1 cellular context compared by ENCODE assay signal in the genomic region with DNA sequence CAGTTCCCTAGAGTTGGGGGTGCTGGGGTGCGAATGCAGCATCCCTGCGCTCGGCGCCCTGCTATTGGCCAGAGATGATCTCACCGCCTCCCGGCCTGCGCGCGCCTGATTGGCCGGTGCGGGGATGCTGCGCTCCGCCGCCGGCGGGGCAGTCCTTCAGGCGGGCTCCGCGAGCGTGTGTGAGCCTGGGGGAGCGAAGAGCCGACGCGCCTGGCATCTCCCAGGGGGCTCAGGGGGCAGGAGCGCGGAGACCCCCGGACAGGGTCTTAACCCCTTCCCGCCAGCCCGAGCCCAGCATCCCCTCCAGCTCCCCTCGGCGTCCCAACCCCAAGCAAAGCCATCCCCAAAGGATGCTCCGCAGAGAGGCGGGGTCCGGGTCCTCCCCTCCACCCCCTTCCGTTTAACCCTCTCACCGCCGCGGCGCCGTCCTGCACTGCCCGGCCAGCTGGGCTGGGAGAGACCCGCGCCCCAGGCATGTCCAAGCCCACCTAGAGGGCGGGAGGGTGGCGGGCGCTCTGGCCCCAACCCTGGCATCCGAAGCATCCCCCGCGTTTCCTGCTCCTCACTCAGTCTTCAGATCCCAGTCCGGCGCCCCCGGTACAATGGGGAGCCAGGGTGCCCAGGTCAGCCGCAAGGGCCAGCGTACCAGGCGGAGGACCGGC.
A peak's percentile ranks its signal among the peaks of the same experiment; 100 is the strongest.
TF ChIP-seq lines count a peak whose summit lies in the region.

No MANE protein-coding gene starts in this region.

TF ChIP-seq in K562, 482 proteins besides CTCF, POLR2A, EP300 and RAD21 (continued from another document):
- TF ChIP-seq, protein P1, sequence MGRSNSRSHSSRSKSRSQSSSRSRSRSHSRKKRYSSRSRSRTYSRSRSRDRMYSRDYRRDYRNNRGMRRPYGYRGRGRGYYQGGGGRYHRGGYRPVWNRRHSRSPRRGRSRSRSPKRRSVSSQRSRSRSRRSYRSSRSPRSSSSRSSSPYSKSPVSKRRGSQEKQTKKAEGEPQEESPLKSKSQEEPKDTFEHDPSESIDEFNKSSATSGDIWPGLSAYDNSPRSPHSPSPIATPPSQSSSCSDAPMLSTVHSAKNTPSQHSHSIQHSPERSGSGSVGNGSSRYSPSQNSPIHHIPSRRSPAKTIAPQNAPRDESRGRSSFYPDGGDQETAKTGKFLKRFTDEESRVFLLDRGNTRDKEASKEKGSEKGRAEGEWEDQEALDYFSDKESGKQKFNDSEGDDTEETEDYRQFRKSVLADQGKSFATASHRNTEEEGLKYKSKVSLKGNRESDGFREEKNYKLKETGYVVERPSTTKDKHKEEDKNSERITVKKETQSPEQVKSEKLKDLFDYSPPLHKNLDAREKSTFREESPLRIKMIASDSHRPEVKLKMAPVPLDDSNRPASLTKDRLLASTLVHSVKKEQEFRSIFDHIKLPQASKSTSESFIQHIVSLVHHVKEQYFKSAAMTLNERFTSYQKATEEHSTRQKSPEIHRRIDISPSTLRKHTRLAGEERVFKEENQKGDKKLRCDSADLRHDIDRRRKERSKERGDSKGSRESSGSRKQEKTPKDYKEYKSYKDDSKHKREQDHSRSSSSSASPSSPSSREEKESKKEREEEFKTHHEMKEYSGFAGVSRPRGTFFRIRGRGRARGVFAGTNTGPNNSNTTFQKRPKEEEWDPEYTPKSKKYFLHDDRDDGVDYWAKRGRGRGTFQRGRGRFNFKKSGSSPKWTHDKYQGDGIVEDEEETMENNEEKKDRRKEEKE (IDR thresholded peaks at IDR 0.05; ENCODE audit: borderline replicate concordance in 1 of 2, control insufficient read depth in 1 of 2, low read depth in 2 of 2, low read length in 1 of 2): no peak
- TF ChIP-seq JUNB (CRISPR knock-in tag; conservative IDR thresholded peaks at IDR 0.05) (no peak), TSC22D4 (tag; IDR thresholded peaks at IDR 0.05) (no peak), ESRRA (IDR thresholded peaks at IDR 0.05; ENCODE audit: borderline replicate concordance, low read depth) (no peak), JUN (IDR thresholded peaks at IDR 0.05; ENCODE audit: borderline replicate concordance, low read depth, low read length) (0 out of 2 replicates have a peak, but pooled peaks have one; percentile 9), JUN (CRISPR knock-in tag; IDR thresholded peaks at IDR 0.05; ENCODE audit: borderline replicate concordance) (no peak), C11orf30 (IDR thresholded peaks at IDR 0.05; ENCODE audit: low read depth) (no peak), NRF1 (conservative IDR thresholded peaks at IDR 0.05 in 1 of 2, IDR thresholded peaks at IDR 0.05 in 1 of 2) (peak; percentile 63 to 70; a peak in 3 of 4 replicates), NCOA1 (IDR thresholded peaks at IDR 0.05; ENCODE audit: low read depth) (no peak), ZNF586 (CRISPR knock-in tag; conservative IDR thresholded peaks at IDR 0.05) (no peak), ZBTB33 (CRISPR knock-in tag; IDR thresholded peaks at IDR 0.05) (no peak), NFYB (IDR thresholded peaks at IDR 0.05; ENCODE audit: extremely low read depth, insufficient read length) (no peak), ARID2 (IDR thresholded peaks at IDR 0.05) (no peak), IRF9 (tag; IDR thresholded peaks at IDR 0.05) (no peak), PHB (CRISPR knock-in tag; IDR thresholded peaks at IDR 0.05) (no peak), NFATC3 (IDR thresholded peaks at IDR 0.05) (no peak), HDGF (IDR thresholded peaks at IDR 0.05) (no peak), KLF13 (tag; IDR thresholded peaks at IDR 0.05; ENCODE audit: borderline replicate concordance, low read depth) (no peak), NR4A1 (CRISPR knock-in tag; IDR thresholded peaks at IDR 0.05) (no peak), NR4A1 (tag; IDR thresholded peaks at IDR 0.05) (no peak), L3MBTL2 (IDR thresholded peaks at IDR 0.05) (no peak), ZNF507 (tag; conservative IDR thresholded peaks at IDR 0.05) (no peak), FIP1L1 (IDR thresholded peaks at IDR 0.05; ENCODE audit: low read depth, low read length, poor library complexity, severe bottlenecking) (no peak), HIVEP1 (CRISPR knock-in tag; IDR thresholded peaks at IDR 0.05) (no peak), DDX20 (tag; IDR thresholded peaks at IDR 0.05; ENCODE audit: low read depth) (no peak), CBX3 (IDR thresholded peaks at IDR 0.05; ENCODE audit: borderline replicate concordance in 1 of 2, low read length in 2 of 2) (no peak), ZNF282 (CRISPR knock-in tag; IDR thresholded peaks at IDR 0.05) (no peak), POLR2G (IDR thresholded peaks at IDR 0.05; ENCODE audit: low read depth, low read length) (no peak), MCM2 (IDR thresholded peaks at IDR 0.05; ENCODE audit: low read depth) (no peak), TAF15 (IDR thresholded peaks at IDR 0.05; ENCODE audit: low read depth, low read length) (no peak)
- TF ChIP-seq, protein P2, sequence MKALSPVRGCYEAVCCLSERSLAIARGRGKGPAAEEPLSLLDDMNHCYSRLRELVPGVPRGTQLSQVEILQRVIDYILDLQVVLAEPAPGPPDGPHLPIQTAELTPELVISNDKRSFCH (CRISPR knock-in tag; IDR thresholded peaks at IDR 0.05): no peak
- TF ChIP-seq, protein P2 (tag; IDR thresholded peaks at IDR 0.05): no peak
- TF ChIP-seq, protein P3, sequence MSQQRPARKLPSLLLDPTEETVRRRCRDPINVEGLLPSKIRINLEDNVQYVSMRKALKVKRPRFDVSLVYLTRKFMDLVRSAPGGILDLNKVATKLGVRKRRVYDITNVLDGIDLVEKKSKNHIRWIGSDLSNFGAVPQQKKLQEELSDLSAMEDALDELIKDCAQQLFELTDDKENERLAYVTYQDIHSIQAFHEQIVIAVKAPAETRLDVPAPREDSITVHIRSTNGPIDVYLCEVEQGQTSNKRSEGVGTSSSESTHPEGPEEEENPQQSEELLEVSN (IDR thresholded peaks at IDR 0.05; ENCODE audit: borderline replicate concordance in 1 of 2, extremely low read depth in 1 of 2, insufficient read depth in 1 of 2, insufficient read length in 1 of 2, low read depth in 1 of 2, low read length in 1 of 2, poor library complexity in 1 of 2, severe bottlenecking in 1 of 2): peak in 1 of 2 experiments; percentile 37
- TF ChIP-seq, protein P4, sequence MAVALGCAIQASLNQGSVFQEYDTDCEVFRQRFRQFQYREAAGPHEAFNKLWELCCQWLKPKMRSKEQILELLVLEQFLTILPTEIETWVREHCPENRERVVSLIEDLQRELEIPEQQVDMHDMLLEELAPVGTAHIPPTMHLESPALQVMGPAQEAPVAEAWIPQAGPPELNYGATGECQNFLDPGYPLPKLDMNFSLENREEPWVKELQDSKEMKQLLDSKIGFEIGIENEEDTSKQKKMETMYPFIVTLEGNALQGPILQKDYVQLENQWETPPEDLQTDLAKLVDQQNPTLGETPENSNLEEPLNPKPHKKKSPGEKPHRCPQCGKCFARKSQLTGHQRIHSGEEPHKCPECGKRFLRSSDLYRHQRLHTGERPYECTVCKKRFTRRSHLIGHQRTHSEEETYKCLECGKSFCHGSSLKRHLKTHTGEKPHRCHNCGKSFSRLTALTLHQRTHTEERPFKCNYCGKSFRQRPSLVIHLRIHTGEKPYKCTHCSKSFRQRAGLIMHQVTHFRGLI (CRISPR knock-in tag; IDR thresholded peaks at IDR 0.05): no peak
